ENCODE assay signal across 11 cellular contexts in genomic region chr6:35214869-35215664, GRCh38. TPM values are rescaled to one million over a fixed set of nuclear protein-coding genes. Genes with fewer than 3 reads are reported as not detected.
DNase-seq lines count a peak whose midpoint lies in the region; ATAC-seq and TF ChIP-seq lines count a peak whose summit lies in the region.
"Had no signal": no experiment of that assay in that cellular context is flagged by ENCODE, and none has a peak within 500 bp of the region (broad histone marks: within the 10 kb centered on the region; RNA-seq: fewer than 3 reads in every experiment).

No MANE protein-coding gene starts in this region.

- H3K4me1 ChIP-seq in SJCRH30: peaks cover 20% of the 10 kb centered on the region
- peaks cover 0 to 65% (median 13%) of the 10 kb centered on the region in 12 donors for H3K4me1 ChIP-seq in heart left ventricle
- peaks cover 55% of the 10 kb centered on the region for H3K4me1 ChIP-seq in osteoblast (ENCODE audit: insufficient read depth, low read length)
- H3K4me1 ChIP-seq in CD4-positive, alpha-beta memory T cell (ENCODE audit: insufficient read depth, low read length): peaks cover 8% of the 10 kb centered on the region

- peaks cover 76% of the 10 kb centered on the region for H3K79me2 ChIP-seq in osteoblast (ENCODE audit: insufficient read depth, low read length)

- DNase-seq in CD4-positive, alpha-beta T cell: no peak
- DNase-seq in SJCRH30 (no peak), heart left ventricle (no peak), osteoblast (ENCODE audit: insufficient read length, low spot score, missing footprints) (peak; percentile 95), DMS153 treated with DMSO at 0.1 percent for 48 hours (lab: John Stamatoyannopoulos, UW; ENCODE audit: unreplicated experiment) (no peak), OCI-M1 (lab: John Stamatoyannopoulos, UW) (no peak)
- DNase-seq in CD4-positive, alpha-beta memory T cell: no peak
- DNase-seq: caudate nucleus, DMS79, NCI-H2107 had no signal

- H3K36me3 Mint-ChIP-seq in CD4-positive, alpha-beta T cell (ENCODE audit: low read depth): no peaks in the 10 kb centered on the region
- no peaks in the 10 kb centered on the region for H3K36me3 Mint-ChIP-seq in CD4-positive, alpha-beta memory T cell

- POLR2A ChIA-PET in CD4-positive, alpha-beta T cell (lab: Charles Lee): no interaction called here
- POLR2A ChIA-PET in CD4-positive, alpha-beta memory T cell (lab: Charles Lee; ENCODE audit: partially characterized antibody): no interaction called here

- no peaks in the 10 kb centered on the region for H3K9me3 ChIP-seq in CD4-positive, alpha-beta T cell (ENCODE audit: control insufficient read depth, low read length)
- H3K9me3 ChIP-seq in SJCRH30 (replicated peaks) (no peaks in the 10 kb centered on the region), heart left ventricle (no peaks in the 10 kb centered on the region), osteoblast (ENCODE audit: low read depth, low read length) (no peaks in the 10 kb centered on the region)
- H3K9me3 ChIP-seq in CD4-positive, alpha-beta memory T cell (ENCODE audit: control insufficient read depth in 1 of 2, low read length in 2 of 2): no peaks in the 10 kb centered on the region

- no peak for ATAC-seq in CD4-positive, alpha-beta T cell (ENCODE audit: poor library complexity)
- ATAC-seq in heart left ventricle (peak in 3 of 4 donors; percentile 32 to 47 (median 44)), HG03432 (IDR thresholded peaks at IDR 0.05; ENCODE audit: unreplicated experiment) (no peak)

- H2AFZ ChIP-seq in osteoblast (ENCODE audit: low read length): no peak overlapping the region

- H3K4me3 ChIP-seq in SJCRH30: peak overlapping the region; percentile 62
- peak overlapping the region; percentile 53 to 80 (median 64) for H3K4me3 ChIP-seq in heart left ventricle
- peak overlapping the region; percentile 83 for H3K4me3 ChIP-seq in osteoblast (ENCODE audit: insufficient read depth, low read length)
- H3K4me3 ChIP-seq in CD4-positive, alpha-beta memory T cell (ENCODE audit: low read length in 2 of 2): no peak overlapping the region

- peak overlapping the region; percentile 82 for H3K4me2 ChIP-seq in osteoblast (ENCODE audit: insufficient read depth, low read length)

- H3K36me3 ChIP-seq in SJCRH30: no peaks in the 10 kb centered on the region
- no peaks in the 10 kb centered on the region for H3K36me3 ChIP-seq in heart left ventricle
- H3K36me3 ChIP-seq in osteoblast (ENCODE audit: insufficient read depth, low read length): peaks cover 29% of the 10 kb centered on the region
- no peaks in the 10 kb centered on the region for H3K36me3 ChIP-seq in CD4-positive, alpha-beta memory T cell (ENCODE audit: insufficient read depth, low read length)

- peak overlapping the region; percentile 38 for H3K4me3 Mint-ChIP-seq in CD4-positive, alpha-beta T cell
- H3K4me3 Mint-ChIP-seq in CD4-positive, alpha-beta memory T cell: peak overlapping the region in 3 of 8 donors; percentile 30 to 59 (median 38)

- TF ChIP-seq CTCF in CD4-positive, alpha-beta T cell (IDR thresholded peaks at IDR 0.05): no peak
- TF ChIP-seq CTCF in heart left ventricle (IDR thresholded peaks at IDR 0.05) (no peak), osteoblast (IDR thresholded peaks at IDR 0.05; ENCODE audit: extremely low read depth, low read depth, low read length) (no peak)

- peaks cover 85% of the 10 kb centered on the region for H3K27me3 Mint-ChIP-seq in CD4-positive, alpha-beta T cell
- peaks cover 43 to 65% of the 10 kb centered on the region in 2 donors for H3K27me3 Mint-ChIP-seq in CD4-positive, alpha-beta memory T cell

- 36 to 45% (median 41%) methylated on average over 18 of the region's 18 CpGs for WGBS in heart left ventricle, 4 donors

- no peaks in the 10 kb centered on the region for H3K9me3 Mint-ChIP-seq in CD4-positive, alpha-beta T cell
- no peaks in the 10 kb centered on the region for H3K9me3 Mint-ChIP-seq in CD4-positive, alpha-beta memory T cell

- intact Hi-C loops in CD4-positive, alpha-beta T cell (cut with DNase I, micrococcal nuclease): no loop called here
- intact Hi-C loops in heart left ventricle (cut with DNase I): no loop called here
- intact Hi-C loops in CD4-positive, alpha-beta memory T cell (cut with micrococcal nuclease): no loop called here

- H3K27ac ChIP-seq in CD4-positive, alpha-beta T cell (ENCODE audit: low read depth, low read length): no peak overlapping the region
- no peak overlapping the region for H3K27ac ChIP-seq in SJCRH30
- H3K27ac ChIP-seq in heart left ventricle: peak overlapping the region in 8 of 12 donors; percentile 2 to 76 (median 57)
- H3K27ac ChIP-seq in osteoblast (ENCODE audit: low read depth, low read length): peak overlapping the region; percentile 54
- H3K27ac ChIP-seq in CD4-positive, alpha-beta memory T cell (ENCODE audit: low read depth, low read length): no peak overlapping the region

- H4K20me1 ChIP-seq in osteoblast (ENCODE audit: insufficient read depth, low read length): peaks cover 38% of the 10 kb centered on the region

- no peak for TF ChIP-seq POLR2A in heart left ventricle (IDR thresholded peaks at IDR 0.05)

- no peak overlapping the region for H3K27ac Mint-ChIP-seq in CD4-positive, alpha-beta T cell
- H3K27ac Mint-ChIP-seq in CD4-positive, alpha-beta memory T cell: no peak overlapping the region

- peaks cover 5% of the 10 kb centered on the region for H3K4me1 Mint-ChIP-seq in CD4-positive, alpha-beta T cell (ENCODE audit: low read depth)
- peaks cover 5 to 6% (median 6%) of the 10 kb centered on the region in 4 donors for H3K4me1 Mint-ChIP-seq in CD4-positive, alpha-beta memory T cell

- H3K27me3 ChIP-seq in CD4-positive, alpha-beta T cell (ENCODE audit: control insufficient read depth, insufficient read depth, low read length): peaks cover 78% of the 10 kb centered on the region
- H3K27me3 ChIP-seq in SJCRH30 (peaks cover 11% of the 10 kb centered on the region), heart left ventricle (peaks cover 0 to 52% (median 13%) of the 10 kb centered on the region in 9 donors), osteoblast (ENCODE audit: insufficient read depth, low read length) (no peaks in the 10 kb centered on the region)
- H3K27me3 ChIP-seq in CD4-positive, alpha-beta memory T cell (ENCODE audit: insufficient read depth, low read length): peaks cover 17% of the 10 kb centered on the region

- CTCF ChIA-PET in CD4-positive, alpha-beta T cell (lab: Charles Lee): no interaction called here
- CTCF ChIA-PET in CD4-positive, alpha-beta memory T cell (lab: Charles Lee; ENCODE audit: partially characterized antibody): interaction anchor here (1.7 kb wide), 1 partner anchor 10 kb away, joined by 9 read pairs; no protein-coding TSS in a partner anchor

RNA-seq across cellular contexts. Expression of gene SCUBE3, which starts 1.3 kb away (rescaled TPM):
- total RNA-seq in CD4-positive, alpha-beta T cell: not detected
- total RNA-seq in SJCRH30 (2014; rRNA removed; shearing (Covaris generic)): 0.28 and 0.36 TPM in 2 replicates
- total RNA-seq in heart left ventricle (10 to 100 TPM in 2 of 9 donors, 1 to 10 TPM in 7; 1.7 to 18.7 (median 4.6) TPM), osteoblast (30.4 and 62.5 TPM in 2 replicates)
- polyA plus RNA-seq in heart left ventricle: 1 to 10 TPM in 1 of 2 donors, under 1 TPM in 1; 0.61 to 2.4 TPM
- total RNA-seq in CD4-positive, alpha-beta memory T cell: not detected
- under 1 TPM; 0.03 to 0.08 TPM for polyA plus RNA-seq in CD4-positive, alpha-beta memory T cell

RNA-seq across cellular contexts. Expression of gene ZNF76, which starts 44.5 kb away (rescaled TPM):
- 10 to 100 TPM; 46.1 to 53.4 TPM for total RNA-seq in CD4-positive, alpha-beta T cell
- total RNA-seq in SJCRH30 (2014; rRNA removed; shearing (Covaris generic)): 8.2 and 8.3 TPM in 2 replicates
- total RNA-seq in heart left ventricle: 10 to 100 TPM; 26.2 to 46.1 (median 33.0) TPM
- 10 to 100 TPM; 20.2 to 42.3 TPM for polyA plus RNA-seq in heart left ventricle
- 19.9 and 22.7 TPM in 2 replicates for total RNA-seq in osteoblast
- total RNA-seq in CD4-positive, alpha-beta memory T cell: 100 to 1,000 TPM in 1 of 2 experiments, 10 to 100 TPM in 1; 97.5 to 106 TPM
- polyA plus RNA-seq in CD4-positive, alpha-beta memory T cell: 10 to 100 TPM; 26.3 to 31.5 TPM

Comparison
In these comparisons a context has a peak if more than half of its experiments do, and no peak if none do; other contexts are left out.
1. ATAC-seq: peak in heart left ventricle (3 of 4); none in CD4-positive, alpha-beta T cell (single experiment) and HG03432 (single experiment).
2. H3K27ac ChIP-seq: peak in heart left ventricle (8 of 12) and osteoblast (single experiment); none in CD4-positive, alpha-beta T cell (single experiment), SJCRH30 (single experiment) and CD4-positive, alpha-beta memory T cell (single experiment).
3. H3K4me3 ChIP-seq: peak in SJCRH30 (single experiment), heart left ventricle (12 of 12) and osteoblast (single experiment); none in CD4-positive, alpha-beta memory T cell (0 of 2).